In the genomic region with DNA sequence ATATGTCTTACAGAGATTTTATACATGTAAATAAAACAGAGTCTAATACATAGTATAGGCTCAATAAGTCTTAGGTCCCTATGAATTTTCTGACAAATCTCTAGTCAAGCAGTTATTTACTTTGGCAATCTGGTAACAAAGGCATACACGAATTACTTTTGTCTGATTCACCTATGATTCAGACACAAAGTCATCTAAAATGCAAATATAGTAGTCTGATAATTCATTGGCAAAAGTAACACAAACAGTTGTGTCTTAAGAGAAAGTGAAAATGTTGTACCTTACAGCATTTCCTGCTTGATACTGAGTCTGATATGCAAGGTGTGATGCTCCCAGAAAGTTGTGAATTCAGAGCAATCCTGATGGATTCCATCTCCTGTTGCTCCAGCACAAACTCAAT, we compare ENCODE assay signal across 15 cellular contexts.
DNase-seq lines count a peak whose midpoint lies in the region; ATAC-seq and TF ChIP-seq lines count a peak whose summit lies in the region.
"Had no signal": no experiment of that assay in that cellular context is flagged by ENCODE, and none has a peak within 500 bp of the region (broad histone marks: within the 10 kb centered on the region; RNA-seq: fewer than 3 reads in every experiment).

No MANE protein-coding gene starts in this region.

- no peak overlapping the region for H3K4me3 ChIP-seq in CD8-positive, alpha-beta T cell (ENCODE audit: low read depth, low read length)
- H3K4me3 ChIP-seq in adipocyte (ENCODE audit: low read length) (no peak overlapping the region), A673 (ENCODE audit: low read depth, low read length, poor library complexity, severe bottlenecking) (no peak overlapping the region)
- H3K4me3 ChIP-seq: sigmoid colon, thoracic aorta had no signal

- H3K9ac ChIP-seq in adipocyte (ENCODE audit: low read length), result no peak overlapping the region

- intact Hi-C loops in CD8-positive, alpha-beta T cell (cut with DNase I, micrococcal nuclease), result loop anchor here (5.0 to 10.0 kb wide), 5 partner anchors 43 to 675 kb away; no protein-coding TSS in a partner anchor
- intact Hi-C loops in A673 (cut with micrococcal nuclease; ENCODE audit: unreplicated experiment), result no loop called here

- peaks cover 24% of the 10 kb centered on the region for H3K4me1 ChIP-seq in CD8-positive, alpha-beta T cell (ENCODE audit: insufficient read depth, low read length)
- peaks cover 5% of the 10 kb centered on the region for H3K4me1 ChIP-seq in adipocyte (ENCODE audit: control insufficient read depth, insufficient read depth, low read length)
- no peaks in the 10 kb centered on the region for H3K4me1 ChIP-seq in A673 (ENCODE audit: insufficient read depth, low read length, poor library complexity, severe bottlenecking)
- H3K4me1 ChIP-seq: sigmoid colon had no signal

- BruUV-seq in A673 (replicated peaks; lab: Mats Ljungman, UMichigan), result no TSS peak

- H3K4me1 Mint-ChIP-seq in CD8-positive, alpha-beta T cell (ENCODE audit: low read depth), result peaks cover 31% of the 10 kb centered on the region
- H3K4me1 Mint-ChIP-seq: nephron had no signal

- H3K4me3 Mint-ChIP-seq in CD8-positive, alpha-beta T cell, result no peak overlapping the region
- H3K4me3 Mint-ChIP-seq: dendritic cell treated with granulocyte-macrophage colony-stimulating factor and Interleukin-4, amounts not matched to agents 40 ng/mL and 50 ng/mL, for 4 days; nephron had no signal

- H3K27ac ChIP-seq in CD8-positive, alpha-beta T cell (ENCODE audit: low read depth, low read length), result no peak overlapping the region
- H3K27ac ChIP-seq in A673 (ENCODE audit: low read depth, low read length, poor library complexity, severe bottlenecking), result no peak overlapping the region
- H3K27ac ChIP-seq: sigmoid colon, thoracic aorta had no signal

- H3K36me3 Mint-ChIP-seq in CD8-positive, alpha-beta T cell, result no peaks in the 10 kb centered on the region

- no peaks in the 10 kb centered on the region for H3K27me3 Mint-ChIP-seq in CD8-positive, alpha-beta T cell (ENCODE audit: low read depth)

- DNase-seq in CD8-positive, alpha-beta T cell, result no peak
- DNase-seq in HT1080 (ENCODE audit: low read depth), result peak; percentile 79
- peak; percentile 65 for DNase-seq in adipocyte (ENCODE audit: low read depth)
- peak; percentile 86 for DNase-seq in iris pigment epithelial cell (ENCODE audit: low read depth)
- DNase-seq in NCI-H2227 treated with DMSO at 0.1 percent for 48 hours (lab: John Stamatoyannopoulos, UW), result no peak
- DNase-seq in G401 (ENCODE audit: low spot score), result no peak
- DNase-seq in A673 (ENCODE audit: low spot score), result no peak
- DNase-seq: DMS79, left colon, NCI-H446 treated with DMSO at 0.1 percent for 48 hours, sigmoid colon had no signal

- no peaks in the 10 kb centered on the region for H3K27me3 ChIP-seq in CD8-positive, alpha-beta T cell (ENCODE audit: insufficient read depth, low read length)
- H3K27me3 ChIP-seq in adipocyte (replicated peaks; ENCODE audit: control insufficient read depth, insufficient read depth, low read length), result no peaks in the 10 kb centered on the region
- no peaks in the 10 kb centered on the region for H3K27me3 ChIP-seq in A673 (replicated peaks; ENCODE audit: insufficient read depth, low read depth, low read length, poor library complexity)
- H3K27me3 ChIP-seq: sigmoid colon had no signal

- POLR2A ChIA-PET in CD8-positive, alpha-beta T cell (lab: Charles Lee), result no interaction called here
- POLR2A ChIA-PET in A673 (lab: Charles Lee; ENCODE audit: low non-redundant PET), result no interaction called here

- no peaks in the 10 kb centered on the region for H3K36me3 ChIP-seq in CD8-positive, alpha-beta T cell (ENCODE audit: insufficient read depth, low read length)
- H3K36me3 ChIP-seq in adipocyte (ENCODE audit: control insufficient read depth, insufficient read depth, low read length, severe bottlenecking) (no peaks in the 10 kb centered on the region), A673 (ENCODE audit: insufficient read depth, low read length, poor library complexity, severe bottlenecking) (no peaks in the 10 kb centered on the region)
- H3K36me3 ChIP-seq: sigmoid colon, thoracic aorta had no signal

- H3K9me3 Mint-ChIP-seq in CD8-positive, alpha-beta T cell, result no peaks in the 10 kb centered on the region
- H3K9me3 Mint-ChIP-seq: activated T-helper 2 cell treated with anti-CD3 and anti-CD28 coated beads, Interferon-gamma antibody, Interleukin-2, Interleukin-4, amounts not matched to agents 10 μg/mL and 5 μg/mL and 100 μg/mL, durations not matched to agents 14 hours and 24 hours and 36 hours; dendritic cell treated with granulocyte-macrophage colony-stimulating factor and Interleukin-4, amounts not matched to agents 40 ng/mL and 50 ng/mL, for 4 days; nephron had no signal

- H3K9me3 ChIP-seq in CD8-positive, alpha-beta T cell (ENCODE audit: low read length), result no peaks in the 10 kb centered on the region
- no peaks in the 10 kb centered on the region for H3K9me3 ChIP-seq in adipocyte (ENCODE audit: control insufficient read depth, low read length)
- no peaks in the 10 kb centered on the region for H3K9me3 ChIP-seq in A673 (ENCODE audit: low read depth, low read length, poor library complexity, severe bottlenecking)
- H3K9me3 ChIP-seq: sigmoid colon, thoracic aorta had no signal

- in situ Hi-C loops in G401 (cut with HindIII; ENCODE audit: low sequenced_read_pairs), result no loop called here

- peak overlapping the region; percentile 46 for H3K27ac Mint-ChIP-seq in CD8-positive, alpha-beta T cell
- H3K27ac Mint-ChIP-seq: activated T-helper 2 cell treated with anti-CD3 and anti-CD28 coated beads, Interferon-gamma antibody, Interleukin-2, Interleukin-4, amounts not matched to agents 10 μg/mL and 5 μg/mL and 100 μg/mL, durations not matched to agents 14 hours and 24 hours and 36 hours; dendritic cell treated with granulocyte-macrophage colony-stimulating factor and Interleukin-4, amounts not matched to agents 40 ng/mL and 50 ng/mL, for 4 days; nephron had no signal

- ATAC-seq in CD8-positive, alpha-beta T cell, result no peak
- ATAC-seq: left colon had no signal

- CTCF ChIA-PET in CD8-positive, alpha-beta T cell (lab: Charles Lee), result interaction anchor here (0.7 kb wide), 1 partner anchor 18 kb away, joined by 3 read pairs; no protein-coding TSS in a partner anchor
- CTCF ChIA-PET in A673 (lab: Charles Lee), result no interaction called here

- TF ChIP-seq CTCF in CD8-positive, alpha-beta T cell (IDR thresholded peaks at IDR 0.05), result no peak
- no peak for TF ChIP-seq CTCF in A673 (conservative IDR thresholded peaks at IDR 0.05; ENCODE audit: low read depth, low read length)

Comparison
In these comparisons a context has a peak if more than half of its experiments do, and no peak if none do; other contexts are left out.
1. DNase-seq: peak in HT1080 (single experiment), adipocyte (single experiment) and iris pigment epithelial cell (single experiment); none in CD8-positive, alpha-beta T cell (0 of 7), NCI-H2227 treated with DMSO at 0.1 percent for 48 hours (single experiment), G401 (single experiment) and A673 (single experiment).